16 cellular contexts compared by ENCODE assay signal in genomic region chr1:104056786-104057185, GRCh38.
A peak's percentile ranks its signal among the peaks of the same experiment; 100 is the strongest.
DNase-seq lines count a peak whose midpoint lies in the region; ATAC-seq and TF ChIP-seq lines count a peak whose summit lies in the region.
"Had no signal": no experiment of that assay in that cellular context is flagged by ENCODE, and none has a peak within 500 bp of the region (broad histone marks: within the 10 kb centered on the region; RNA-seq: fewer than 3 reads in every experiment).

No MANE protein-coding gene starts in this region.

- H3K4me1 Mint-ChIP-seq in H9: peaks cover 11% of the 10 kb centered on the region in 2 experiments

- H3F3A ChIP-seq in PC-9 (ENCODE audit: insufficient read depth, low read depth): no peaks in the 10 kb centered on the region

- no peak overlapping the region for H3K4me3 Mint-ChIP-seq in H9

- no peaks in the 10 kb centered on the region for H4K20me1 ChIP-seq in H9 (ENCODE audit: control insufficient read depth, insufficient read depth, insufficient read length)
- no peaks in the 10 kb centered on the region for H4K20me1 ChIP-seq in PC-9 (ENCODE audit: insufficient read depth)
- H4K20me1 ChIP-seq: BLaER1 treated with 17β-estradiol and CSF1 and Interleukin-3, amounts not matched to agents 10 nM and 100 nM had no signal

- H4K8ac ChIP-seq in H9 (replicated peaks; ENCODE audit: insufficient read length, low read depth, low read length): no peak overlapping the region

- H3K4me1 ChIP-seq in H9 (ENCODE audit: insufficient read depth, low read length) (no peaks in the 10 kb centered on the region; the same call in 1 of the 2 replicates), PC-9 (replicated peaks; ENCODE audit: insufficient read depth) (peaks cover 13% of the 10 kb centered on the region), iPS-20b (ENCODE audit: insufficient read depth, low read length) (peaks cover 5% of the 10 kb centered on the region; the same call in 1 of the 2 replicates)
- H3K4me1 ChIP-seq: A549 had no signal

- no peak for TF ChIP-seq CTCF in 22Rv1 (IDR thresholded peaks at IDR 0.05)
- TF ChIP-seq CTCF in H9 (conservative IDR thresholded peaks at IDR 0.05): no peak
- TF ChIP-seq CTCF in PC-9 (conservative IDR thresholded peaks at IDR 0.05): no peak

- no TSS peak for BruUV-seq in PC-9 (replicated peaks; lab: Mats Ljungman, UMichigan)

- peak overlapping the region; percentile 72 for H3K18ac ChIP-seq in H9 (ENCODE audit: insufficient read length, low read depth, low read length)

- no CpG with 5 or more reads among the region's 8 CpGs for WGBS in H9 (ENCODE audit: extremely low coverage, insufficient read length, low lambda C conversion rate)

- no peak overlapping the region for H3K9ac ChIP-seq in H9 (ENCODE audit: extremely low read depth, insufficient read length, low read length)
- no peak overlapping the region; the same call in 1 of the 2 replicates for H3K9ac ChIP-seq in iPS-20b (ENCODE audit: low read depth, low read length)
- H3K9ac ChIP-seq: BLaER1 treated with 17β-estradiol and CSF1 and Interleukin-3, amounts not matched to agents 10 nM and 100 nM had no signal

- CTCF ChIA-PET in PC-9 (lab: Charles Lee): no interaction called here

- H3K4me2 ChIP-seq in H9 (ENCODE audit: insufficient read depth, insufficient read length, low read length) (no peak overlapping the region), PC-9 (peak overlapping the region; percentile 50)
- H3K4me2 ChIP-seq: A549; BLaER1 treated with 17β-estradiol and CSF1 and Interleukin-3, amounts not matched to agents 10 nM and 100 nM had no signal

- H2BK120ac ChIP-seq in H9 (ENCODE audit: low read depth, low read length, poor library complexity, severe bottlenecking): no peak overlapping the region

- no peak overlapping the region for H3T11ph ChIP-seq in H9 (ENCODE audit: low read length)

- no peaks in the 10 kb centered on the region for H3K27me3 ChIP-seq in H9 (ENCODE audit: insufficient read depth, low read length)
- H3K27me3 ChIP-seq in PC-9 (ENCODE audit: insufficient read depth, low read depth): no peaks in the 10 kb centered on the region
- H3K27me3 ChIP-seq in iPS-20b (ENCODE audit: insufficient read depth, low read length): no peaks in the 10 kb centered on the region
- H3K27me3 ChIP-seq: BLaER1 treated with 17β-estradiol and CSF1 and Interleukin-3, amounts not matched to agents 10 nM and 100 nM had no signal

- H3K14ac ChIP-seq in H9 (ENCODE audit: insufficient read depth, low read length): peak overlapping the region; percentile 24; the same call in 1 of the 2 replicates

- H4K5ac ChIP-seq in H9 (ENCODE audit: insufficient read length, low read depth, low read length): peak overlapping the region; percentile 76

- DNase-seq in H9 (peak; percentile 30), PC-9 (no peak), SW480 (ENCODE audit: low spot score) (no peak), NCI-H446 treated with DMSO at 0.1 percent for 48 hours (lab: John Stamatoyannopoulos, UW) (no peak)
- DNase-seq: KG1; NCI-H1048; NCI-H1694 treated with DMSO at 0.1 percent for 48 hours; NK-92 treated with Interleukin-12 subunit alpha and Interleukin-12 subunit beta, amount 100 ng/mL, for 24 hours; SW 1271 had no signal

- intact Hi-C loops in PC-9 (cut with micrococcal nuclease; ENCODE audit: unreplicated experiment): no loop called here

- H3K27ac Mint-ChIP-seq in H9: peak overlapping the region in 2 of 3 experiments; percentile 59 to 64; a peak in 4 of 7 replicates

- H2AFZ ChIP-seq in H9 (ENCODE audit: low read length) (peak overlapping the region; percentile 63), PC-9 (no peak overlapping the region)

- H3K9me3 ChIP-seq in H9 (ENCODE audit: control insufficient read depth, low read depth, low read length) (no peaks in the 10 kb centered on the region), PC-9 (ENCODE audit: insufficient read depth, low read depth) (no peaks in the 10 kb centered on the region), iPS-20b (ENCODE audit: insufficient read depth, low read depth, low read length) (no peaks in the 10 kb centered on the region; the same call in 1 of the 2 replicates)
- H3K9me3 ChIP-seq: A549 had no signal

- peak overlapping the region; percentile 27; the same call in 1 of the 2 replicates for H3K27ac ChIP-seq in 22Rv1
- H3K27ac ChIP-seq in H9 (ENCODE audit: insufficient read length, low read depth, low read length): no peak overlapping the region
- no peak overlapping the region for H3K27ac ChIP-seq in PC-9
- no peak overlapping the region for H3K27ac ChIP-seq in iPS-20b (ENCODE audit: low read length)
- H3K27ac ChIP-seq: A549; BLaER1 treated with 17β-estradiol and CSF1 and Interleukin-3, amounts not matched to agents 10 nM and 100 nM; RWPE1 had no signal

- no peak overlapping the region for H3K56ac ChIP-seq in H9 (ENCODE audit: insufficient read length, low read depth, low read length)

- no peak overlapping the region for H2AK5ac ChIP-seq in H9 (ENCODE audit: insufficient read length, low read length)

- no peak overlapping the region for H2BK20ac ChIP-seq in H9 (ENCODE audit: low read depth, low read length, poor library complexity, severe bottlenecking)

- no peak overlapping the region for H3K4ac ChIP-seq in H9 (ENCODE audit: low read depth, low read length)

- no peak overlapping the region for H2BK5ac ChIP-seq in H9 (ENCODE audit: insufficient read length, low read length)

- H3K4me3 ChIP-seq in PC-9 (no peak overlapping the region), iPS-20b (ENCODE audit: low read length) (0 out of 2 replicates have a peak overlapping the region, but pooled peaks have one; percentile 18)
- H3K4me3 ChIP-seq: A549; BLaER1 treated with 17β-estradiol and CSF1 and Interleukin-3, amounts not matched to agents 10 nM and 100 nM had no signal

- no peaks in the 10 kb centered on the region for H3K23me2 ChIP-seq in H9 (ENCODE audit: insufficient read length, low read depth, low read length, poor library complexity, severe bottlenecking)

- peaks cover 1 to 6% (median 6%) of the 10 kb centered on the region in 3 experiments; a peak in 5 of 7 replicates for H3K36me3 Mint-ChIP-seq in H9 (ENCODE audit: insufficient read depth in 1 of 3, low read depth in 3 of 3)

- no peaks in the 10 kb centered on the region; the same call in 1 of the 2 replicates for H3K27me3 Mint-ChIP-seq in H9 (ENCODE audit: low read depth)

- H3K23ac ChIP-seq in H9 (ENCODE audit: insufficient read length, low read depth, low read length): no peak overlapping the region

- no peaks in the 10 kb centered on the region for H3K9me2 ChIP-seq in PC-9 (ENCODE audit: insufficient read depth)

- H3K79me2 ChIP-seq in H9 (ENCODE audit: insufficient read depth, low read length) (no peaks in the 10 kb centered on the region), PC-9 (ENCODE audit: low read depth) (no peaks in the 10 kb centered on the region)

- no peaks in the 10 kb centered on the region for H3K79me1 ChIP-seq in H9 (ENCODE audit: insufficient read depth, low read depth, low read length, poor library complexity, severe bottlenecking)

- H3K9me3 Mint-ChIP-seq in H9: peaks cover 5 to 6% of the 10 kb centered on the region in 2 experiments; a peak in 4 of 5 replicates

- H2BK15ac ChIP-seq in H9 (ENCODE audit: low read depth, low read length): no peak overlapping the region

- no peak overlapping the region for H4K91ac ChIP-seq in H9 (ENCODE audit: insufficient read length, low read depth, low read length)

- ATAC-seq in HG03439 (IDR thresholded peaks at IDR 0.05; ENCODE audit: unreplicated experiment): no peak
- ATAC-seq in GM21390 (IDR thresholded peaks at IDR 0.05; ENCODE audit: unreplicated experiment): no peak
- ATAC-seq: A549 had no signal

- H2BK12ac ChIP-seq in H9 (ENCODE audit: insufficient read length, low read depth, low read length): no peak overlapping the region

- no peaks in the 10 kb centered on the region for H3K36me3 ChIP-seq in PC-9 (ENCODE audit: low read depth)
- H3K36me3 ChIP-seq in iPS-20b (ENCODE audit: insufficient read depth, low read depth, low read length): no peaks in the 10 kb centered on the region
- H3K36me3 ChIP-seq: BLaER1 treated with 17β-estradiol and CSF1 and Interleukin-3, amounts not matched to agents 10 nM and 100 nM had no signal

- POLR2A ChIA-PET in PC-9 (lab: Charles Lee; ENCODE audit: unreplicated experiment): no interaction called here
